1 cellular context compared by ENCODE assay signal in the genomic region with DNA sequence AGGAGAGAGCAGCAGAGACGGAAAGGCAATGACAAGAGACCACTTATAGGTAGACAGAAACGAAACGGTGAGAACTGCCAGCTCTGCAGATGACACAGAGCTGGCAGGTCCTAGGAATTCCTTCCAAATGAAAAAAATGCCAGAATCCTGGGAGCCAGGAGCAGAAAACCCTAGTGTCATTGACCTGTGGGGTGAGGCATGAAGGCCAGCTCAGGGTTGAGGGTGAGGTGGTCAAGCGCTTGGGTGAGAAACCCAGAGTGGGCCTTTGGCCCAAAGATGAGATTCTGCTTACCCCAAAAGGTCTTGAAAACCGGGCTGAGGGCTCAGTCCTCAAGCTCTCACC.
TF ChIP-seq lines count a peak whose summit lies in the region.

No MANE protein-coding gene starts in this region.

TF ChIP-seq in SK-N-SH, 30 proteins besides CTCF, POLR2A, EP300 and RAD21:
- TF ChIP-seq RXRA (IDR thresholded peaks at IDR 0.05; ENCODE audit: borderline replicate concordance, low read depth) (no peak), MEF2A (IDR thresholded peaks at IDR 0.05; ENCODE audit: borderline replicate concordance, low read depth) (no peak), NFIC (IDR thresholded peaks at IDR 0.05; ENCODE audit: borderline replicate concordance) (no peak), YY1 (IDR thresholded peaks at IDR 0.05; ENCODE audit: low read depth) (no peak), FOSL2 (IDR thresholded peaks at IDR 0.05; ENCODE audit: borderline replicate concordance, low read depth) (no peak), JUND (IDR thresholded peaks at IDR 0.05) (no peak), FOXM1 (IDR thresholded peaks at IDR 0.05; ENCODE audit: low read depth) (no peak), SIN3A (IDR thresholded peaks at IDR 0.05; ENCODE audit: borderline replicate concordance, low read depth, low read length) (no peak)
- TF ChIP-seq, protein P1, sequence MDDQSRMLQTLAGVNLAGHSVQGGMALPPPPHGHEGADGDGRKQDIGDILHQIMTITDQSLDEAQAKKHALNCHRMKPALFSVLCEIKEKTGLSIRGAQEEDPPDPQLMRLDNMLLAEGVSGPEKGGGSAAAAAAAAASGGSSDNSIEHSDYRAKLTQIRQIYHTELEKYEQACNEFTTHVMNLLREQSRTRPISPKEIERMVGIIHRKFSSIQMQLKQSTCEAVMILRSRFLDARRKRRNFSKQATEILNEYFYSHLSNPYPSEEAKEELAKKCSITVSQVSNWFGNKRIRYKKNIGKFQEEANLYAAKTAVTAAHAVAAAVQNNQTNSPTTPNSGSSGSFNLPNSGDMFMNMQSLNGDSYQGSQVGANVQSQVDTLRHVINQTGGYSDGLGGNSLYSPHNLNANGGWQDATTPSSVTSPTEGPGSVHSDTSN (IDR thresholded peaks at IDR 0.05) = no peak
- TF ChIP-seq, protein P2, sequence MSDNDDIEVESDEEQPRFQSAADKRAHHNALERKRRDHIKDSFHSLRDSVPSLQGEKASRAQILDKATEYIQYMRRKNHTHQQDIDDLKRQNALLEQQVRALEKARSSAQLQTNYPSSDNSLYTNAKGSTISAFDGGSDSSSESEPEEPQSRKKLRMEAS (IDR thresholded peaks at IDR 0.05; ENCODE audit: low read depth) = no peak
- TF ChIP-seq, protein P3, sequence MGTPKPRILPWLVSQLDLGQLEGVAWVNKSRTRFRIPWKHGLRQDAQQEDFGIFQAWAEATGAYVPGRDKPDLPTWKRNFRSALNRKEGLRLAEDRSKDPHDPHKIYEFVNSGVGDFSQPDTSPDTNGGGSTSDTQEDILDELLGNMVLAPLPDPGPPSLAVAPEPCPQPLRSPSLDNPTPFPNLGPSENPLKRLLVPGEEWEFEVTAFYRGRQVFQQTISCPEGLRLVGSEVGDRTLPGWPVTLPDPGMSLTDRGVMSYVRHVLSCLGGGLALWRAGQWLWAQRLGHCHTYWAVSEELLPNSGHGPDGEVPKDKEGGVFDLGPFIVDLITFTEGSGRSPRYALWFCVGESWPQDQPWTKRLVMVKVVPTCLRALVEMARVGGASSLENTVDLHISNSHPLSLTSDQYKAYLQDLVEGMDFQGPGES (IDR thresholded peaks at IDR 0.05; ENCODE audit: low read depth, low read length) = no peak
